8 cellular contexts compared by ENCODE assay signal in genomic region chr10:94546616-94547175, GRCh38. TPM values are rescaled to one million over a fixed set of nuclear protein-coding genes. Genes with fewer than 3 reads are reported as not detected.
A peak's percentile ranks its signal among the peaks of the same experiment; 100 is the strongest.
DNase-seq lines count a peak whose midpoint lies in the region; ATAC-seq and TF ChIP-seq lines count a peak whose summit lies in the region.

No MANE protein-coding gene starts in this region.

- ATAC-seq in foreskin keratinocyte (no peak), GM18907 (IDR thresholded peaks at IDR 0.05; ENCODE audit: unreplicated experiment) (no peak), HG02610 (IDR thresholded peaks at IDR 0.05; ENCODE audit: unreplicated experiment) (no peak)

- H3F3A ChIP-seq in smooth muscle cell (ENCODE audit: low read depth), result no peaks in the 10 kb centered on the region

- peak overlapping the region; percentile 80 for H3K9ac ChIP-seq in smooth muscle cell (ENCODE audit: low read depth)

- CTCF ChIA-PET in AG04450 (lab: Charles Lee), result no interaction called here

- no peak for DNase-seq in AG04450 (ENCODE audit: low read depth, low spot score)
- peak; percentile 13 for DNase-seq in GM13977 (ENCODE audit: low spot score)
- DNase-seq in SW480 (ENCODE audit: low spot score), result peak; percentile 7
- DNase-seq in foreskin keratinocyte, result peak in 1 of 2 donors; percentile 16
- DNase-seq in smooth muscle cell (lab: John Stamatoyannopoulos, UW; ENCODE audit: unreplicated experiment), result no peak
- no peak for DNase-seq in stimulated activated naive CD4-positive, alpha-beta T cell (lab: John Stamatoyannopoulos, UW)

- in situ Hi-C loops in GM13977 (cut with MboI; ENCODE audit: low pct_unique_long_range_greater_than_20kb, low sequenced_read_pairs, unreplicated experiment), result no loop called here

- no peaks in the 10 kb centered on the region for H4K20me1 ChIP-seq in smooth muscle cell (ENCODE audit: low read depth)

- H3K9me3 ChIP-seq in AG04450 (ENCODE audit: control insufficient read depth, insufficient read depth, low read length) (no peaks in the 10 kb centered on the region; the same call in 1 of the 2 replicates), smooth muscle cell (replicated peaks; ENCODE audit: low read depth) (no peaks in the 10 kb centered on the region)

- H3K4me3 ChIP-seq in AG04450 (ENCODE audit: low read depth, low read length), result peak overlapping the region; percentile 95
- H3K4me3 ChIP-seq in smooth muscle cell, result peak overlapping the region; percentile 75

- WGBS in smooth muscle cell (ENCODE audit: low lambda C conversion rate), result 18% methylated on average over 4 of the region's 4 CpGs

- peak overlapping the region; percentile 88 for H3K4me2 ChIP-seq in smooth muscle cell

- POLR2A ChIA-PET in AG04450 (lab: Yijun Ruan, JAX), result no interaction called here

- peak overlapping the region; percentile 92 for H2AFZ ChIP-seq in smooth muscle cell (ENCODE audit: low read depth)

- H3K79me2 ChIP-seq in smooth muscle cell (ENCODE audit: low read depth), result peaks cover 20% of the 10 kb centered on the region

- H3K27ac ChIP-seq in AG04450 (ENCODE audit: low read depth, low read length) (no peak overlapping the region), foreskin keratinocyte (peak overlapping the region; percentile 83), smooth muscle cell (ENCODE audit: low read depth) (no peak overlapping the region)

- TF ChIP-seq CTCF in AG04450 (IDR thresholded peaks at IDR 0.05; ENCODE audit: low read depth, low read length), result no peak
- TF ChIP-seq CTCF in GM13977 (IDR thresholded peaks at IDR 0.05; ENCODE audit: extremely low read depth, insufficient read depth, missing control alignments), result no peak
- TF ChIP-seq CTCF in foreskin keratinocyte (conservative IDR thresholded peaks at IDR 0.05), result no peak
- no peak for TF ChIP-seq CTCF in smooth muscle cell (IDR thresholded peaks at IDR 0.05; ENCODE audit: borderline replicate concordance, insufficient read depth, poor library complexity, severe bottlenecking)

- H3K27me3 ChIP-seq in AG04450 (ENCODE audit: control insufficient read depth, insufficient read depth, low read length) (no peaks in the 10 kb centered on the region), foreskin keratinocyte (no peaks in the 10 kb centered on the region), smooth muscle cell (ENCODE audit: low read depth) (no peaks in the 10 kb centered on the region)

- H3K4me1 ChIP-seq in foreskin keratinocyte, result peaks cover 13% of the 10 kb centered on the region
- H3K4me1 ChIP-seq in smooth muscle cell (ENCODE audit: low read depth), result peaks cover 12% of the 10 kb centered on the region

- no peaks in the 10 kb centered on the region for H3K36me3 ChIP-seq in smooth muscle cell (ENCODE audit: low read depth)

RNA-seq across cellular contexts. Expression of gene HELLS, which starts 1.1 kb away (rescaled TPM):
- 6.7 and 10.0 TPM in 2 replicates for polyA plus RNA-seq in AG04450 (2011; rRNA removed)
- polyA minus RNA-seq in AG04450 (2011; rRNA and poly(A)+ RNA removed), result 9.1 and 18.4 TPM in 2 replicates
- total RNA-seq in foreskin keratinocyte, result 64.9 and 75.3 TPM in 2 replicates
- polyA plus RNA-seq in foreskin keratinocyte, result 18.1 and 24.4 TPM in 2 replicates
- 32.8 and 55.5 TPM in 2 replicates for total RNA-seq in smooth muscle cell
- polyA plus RNA-seq in smooth muscle cell, result 10.5 and 18.2 TPM in 2 replicates

Comparison
In these comparisons a context has a peak if more than half of its experiments do, and no peak if none do; other contexts are left out.
1. DNase-seq: peak in GM13977 (single experiment) and SW480 (single experiment); none in AG04450 (single experiment), smooth muscle cell (single experiment) and stimulated activated naive CD4-positive, alpha-beta T cell (0 of 6).